ENCODE assay signal across 1 cellular context in the genomic region with DNA sequence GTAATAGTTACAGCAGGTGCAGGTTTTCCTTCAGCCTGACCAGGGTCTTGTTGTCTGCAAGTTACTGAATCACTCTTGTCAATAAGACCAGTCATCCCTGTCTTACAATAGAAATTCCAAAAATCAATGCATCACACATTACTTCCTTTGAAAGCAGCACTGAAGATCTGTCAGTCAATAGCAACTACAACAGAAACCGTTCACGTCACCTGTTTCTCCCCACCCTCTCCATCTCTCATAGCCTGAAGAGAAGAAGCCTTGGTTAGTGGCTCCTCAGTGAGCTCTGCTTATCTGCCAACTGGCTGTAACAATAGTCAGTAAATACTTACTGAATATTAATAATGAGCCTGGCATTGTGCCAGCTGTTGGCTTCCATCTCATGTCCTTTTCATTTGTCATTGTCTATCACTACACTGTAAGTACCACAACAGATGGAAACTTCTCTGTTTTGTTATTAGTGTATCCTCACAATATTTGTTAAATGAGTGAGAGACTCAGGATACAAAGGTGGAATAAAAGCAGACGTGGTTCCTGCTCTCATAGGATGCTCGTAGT.
TF ChIP-seq lines count a peak whose summit lies in the region.

No MANE protein-coding gene starts in this region.

TF ChIP-seq in GM12878, 131 proteins besides CTCF, POLR2A, EP300 and RAD21 (continued from another document):
- TF ChIP-seq, protein P1, sequence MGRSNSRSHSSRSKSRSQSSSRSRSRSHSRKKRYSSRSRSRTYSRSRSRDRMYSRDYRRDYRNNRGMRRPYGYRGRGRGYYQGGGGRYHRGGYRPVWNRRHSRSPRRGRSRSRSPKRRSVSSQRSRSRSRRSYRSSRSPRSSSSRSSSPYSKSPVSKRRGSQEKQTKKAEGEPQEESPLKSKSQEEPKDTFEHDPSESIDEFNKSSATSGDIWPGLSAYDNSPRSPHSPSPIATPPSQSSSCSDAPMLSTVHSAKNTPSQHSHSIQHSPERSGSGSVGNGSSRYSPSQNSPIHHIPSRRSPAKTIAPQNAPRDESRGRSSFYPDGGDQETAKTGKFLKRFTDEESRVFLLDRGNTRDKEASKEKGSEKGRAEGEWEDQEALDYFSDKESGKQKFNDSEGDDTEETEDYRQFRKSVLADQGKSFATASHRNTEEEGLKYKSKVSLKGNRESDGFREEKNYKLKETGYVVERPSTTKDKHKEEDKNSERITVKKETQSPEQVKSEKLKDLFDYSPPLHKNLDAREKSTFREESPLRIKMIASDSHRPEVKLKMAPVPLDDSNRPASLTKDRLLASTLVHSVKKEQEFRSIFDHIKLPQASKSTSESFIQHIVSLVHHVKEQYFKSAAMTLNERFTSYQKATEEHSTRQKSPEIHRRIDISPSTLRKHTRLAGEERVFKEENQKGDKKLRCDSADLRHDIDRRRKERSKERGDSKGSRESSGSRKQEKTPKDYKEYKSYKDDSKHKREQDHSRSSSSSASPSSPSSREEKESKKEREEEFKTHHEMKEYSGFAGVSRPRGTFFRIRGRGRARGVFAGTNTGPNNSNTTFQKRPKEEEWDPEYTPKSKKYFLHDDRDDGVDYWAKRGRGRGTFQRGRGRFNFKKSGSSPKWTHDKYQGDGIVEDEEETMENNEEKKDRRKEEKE (IDR thresholded peaks at IDR 0.05): no peak
- TF ChIP-seq, protein P2, sequence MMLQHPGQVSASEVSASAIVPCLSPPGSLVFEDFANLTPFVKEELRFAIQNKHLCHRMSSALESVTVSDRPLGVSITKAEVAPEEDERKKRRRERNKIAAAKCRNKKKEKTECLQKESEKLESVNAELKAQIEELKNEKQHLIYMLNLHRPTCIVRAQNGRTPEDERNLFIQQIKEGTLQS (IDR thresholded peaks at IDR 0.05; ENCODE audit: borderline replicate concordance, extremely low read depth, low read depth, low read length): no peak
- no peak for TF ChIP-seq CEBPB (IDR thresholded peaks at IDR 0.05; ENCODE audit: borderline replicate concordance in 1 of 2, low read depth in 2 of 2, low read length in 2 of 2)
